In the genomic region with DNA sequence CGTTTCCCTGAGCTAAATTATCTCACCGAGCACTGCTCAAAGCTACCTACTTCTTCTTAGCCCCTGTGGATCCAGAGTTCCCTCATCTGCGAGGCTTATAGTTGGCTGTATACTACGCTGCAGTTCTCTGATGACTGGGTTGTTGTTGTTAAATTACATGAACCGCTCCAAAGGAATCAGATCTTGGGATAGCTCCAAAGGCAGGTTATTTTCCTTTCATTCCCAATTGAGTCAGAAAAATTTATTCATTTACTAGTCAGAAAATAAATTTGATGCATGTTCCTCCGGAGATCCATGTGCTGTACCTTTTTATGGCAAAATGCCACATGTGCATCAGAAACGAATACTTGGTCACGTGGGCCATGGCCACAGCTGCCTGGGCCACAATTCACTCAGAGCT, we compare ENCODE assay signal across 32 cellular contexts.
"Had no signal": no experiment of that assay in that cellular context is flagged by ENCODE, and none has a peak within 500 bp of the region (broad histone marks: within the 10 kb centered on the region; RNA-seq: fewer than 3 reads in every experiment).

No MANE protein-coding gene starts in this region.

- ATAC-seq: activated CD8-positive, alpha-beta T cell treated with anti-CD3 and anti-CD28 coated beads, Interleukin-2, amount 10 ng/mL, durations not matched to agents 7 days and 5 days; T-helper 17 cell; WTC11 had no signal

- H3K4me3 ChIP-seq: adrenal gland, Peyer's patch, SJSA1 had no signal

- H3K27ac ChIP-seq: adrenal gland, Peyer's patch, SJSA1 had no signal

- DNase-seq: activated CD4-positive, alpha-beta T cell treated with anti-CD3 and anti-CD28 coated beads for 48 hours; activated CD4-positive, alpha-beta T cell treated with anti-CD3 and anti-CD28 coated beads, Interleukin-2, amount 50 U/mL, for 4 hours; activated CD4-positive, CD25-positive, alpha-beta regulatory T cell treated with anti-CD3 and anti-CD28 coated beads, Interleukin-2, amount 50 U/mL, for 72 hours; activated CD8-positive, alpha-beta memory T cell treated with anti-CD3 and anti-CD28 coated beads, Interleukin-2, amount 50 U/mL, for 48 hours; activated CD8-positive, alpha-beta T cell treated with anti-CD3 and anti-CD28 coated beads, Interleukin-2, amount 10 ng/mL, durations not matched to agents 7 days and 5 days; activated naive CD4-positive, alpha-beta T cell treated with anti-CD3 and anti-CD28 coated beads, Interleukin-2, amount 50 U/mL, for 16 hours; activated naive CD8-positive, alpha-beta T cell treated with anti-CD3 and anti-CD28 coated beads, Interleukin-2, amount 10 ng/mL, durations not matched to agents 7 days and 5 days; activated T-cell treated with anti-CD3 and anti-CD28 coated beads, Interleukin-2, amount 50 U/mL, for 1 hour; adrenal gland; anterior cingulate cortex; cerebellar nuclear complex; Kasumi-1; KBM-7; MV-4-11; NCI-H1092 treated with DMSO at 0.1 percent for 48 hours; NCI-H1417 treated with DMSO at 0.1 percent for 48 hours; NCI-H1694; NCI-H2029; NCI-H2107; NCI-H2171 treated with DMSO at 0.1 percent for 48 hours; NCI-H226; NCI-H510A; NCI-H526 treated with DMSO at 0.1 percent for 48 hours; NCI-H82; NK-92 treated with Interleukin-12 subunit alpha and Interleukin-12 subunit beta, amount 100 ng/mL, for 24 hours; OCI-M1; Peyer's patch; SHP77; T-helper 17 cell; T-helper 9 cell had no signal

- H3K9me3 ChIP-seq: adrenal gland, Peyer's patch had no signal

- H3K27me3 ChIP-seq: adrenal gland, Peyer's patch, SJSA1 had no signal

- H3K4me1 ChIP-seq: adrenal gland, Peyer's patch had no signal

- H3K36me3 ChIP-seq: adrenal gland, Peyer's patch, SJSA1 had no signal
